17 cellular contexts compared by ENCODE assay signal in the genomic region with DNA sequence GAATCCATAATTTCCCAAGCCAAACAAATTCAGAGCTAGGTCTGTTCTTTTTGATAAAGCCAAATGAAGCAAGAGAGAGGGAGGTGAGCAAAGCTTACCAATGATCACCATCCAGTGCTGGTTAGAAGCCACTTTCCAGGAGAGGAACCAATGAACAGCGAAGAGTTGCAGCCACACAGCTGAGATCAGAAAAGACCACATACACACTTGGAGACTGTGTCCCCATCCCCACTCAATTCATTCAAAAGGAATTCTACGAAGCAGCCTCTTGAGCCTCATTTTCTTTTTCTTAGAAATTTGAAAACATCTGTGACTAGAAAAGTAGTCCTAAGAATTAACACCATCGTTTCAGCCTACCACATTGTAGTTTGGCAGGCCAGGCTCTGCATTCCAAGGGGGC. TPM values are rescaled to one million over a fixed set of nuclear protein-coding genes. Genes with fewer than 3 reads are reported as not detected.
"Had no signal": no experiment of that assay in that cellular context is flagged by ENCODE, and none has a peak within 500 bp of the region (broad histone marks: within the 10 kb centered on the region; RNA-seq: fewer than 3 reads in every experiment).

No MANE protein-coding gene starts in this region.

- H3K9me3 ChIP-seq: ascending aorta, psoas muscle, thoracic aorta had no signal

- ATAC-seq: effector memory CD8-positive, alpha-beta T cell; foreskin keratinocyte; psoas muscle; sciatic nerve; stimulated activated naive CD8-positive, alpha-beta T cell treated with anti-CD3 and anti-CD28 coated beads, Interleukin-15, amount 100 ng/mL, for 72 hours had no signal

- H3K27me3 Mint-ChIP-seq: activated B cell treated with CpG ODN at 0.5 μM for 24 hours; activated CD4-positive, alpha-beta T cell treated with anti-CD3 and anti-CD28 coated beads, Interleukin-2, amount 10 ng/mL, durations not matched to agents 7 days and 5 days; stimulated activated naive CD8-positive, alpha-beta T cell treated with anti-CD3 and anti-CD28 coated beads, Interleukin-15, amount 100 ng/mL, for 72 hours had no signal

- H3K27ac Mint-ChIP-seq: activated B cell treated with CpG ODN at 0.5 μM for 24 hours; activated CD4-positive, alpha-beta T cell treated with anti-CD3 and anti-CD28 coated beads, Interleukin-2, amount 10 ng/mL, durations not matched to agents 7 days and 5 days; nephron; T-helper 1 cell treated with Interleukin-12 subunit alpha and Interleukin-12 subunit beta and Interleukin-4 antibody, amounts not matched to agents 30 μg/mL and 1 μg/mL, for 36 hours had no signal

- H3K4me3 ChIP-seq: ascending aorta, psoas muscle, thoracic aorta had no signal

- H3K27ac ChIP-seq: ascending aorta, foreskin keratinocyte, psoas muscle, thoracic aorta had no signal

- H3K4me1 ChIP-seq: ascending aorta had no signal

- DNase-seq: activated B cell treated with CpG ODN at 0.5 μM for 24 hours; activated CD4-positive, alpha-beta T cell treated with anti-CD3 and anti-CD28 coated beads, Interleukin-2, amount 10 ng/mL, durations not matched to agents 7 days and 5 days; activated gamma-delta T cell; dermis blood vessel endothelial cell; effector memory CD8-positive, alpha-beta T cell; foreskin keratinocyte; kidney glomerular epithelial cell; psoas muscle; stimulated activated naive CD8-positive, alpha-beta T cell treated with anti-CD3 and anti-CD28 coated beads, Interleukin-15, amount 100 ng/mL, for 72 hours had no signal

- H3K27me3 ChIP-seq: ascending aorta had no signal

- H3K9me3 Mint-ChIP-seq: activated B cell treated with CpG ODN at 0.5 μM for 24 hours; activated CD4-positive, alpha-beta T cell treated with anti-CD3 and anti-CD28 coated beads, Interleukin-2, amount 10 ng/mL, durations not matched to agents 7 days and 5 days; effector memory CD8-positive, alpha-beta T cell; nephron; stimulated activated naive CD8-positive, alpha-beta T cell treated with anti-CD3 and anti-CD28 coated beads, Interleukin-15, amount 100 ng/mL, for 72 hours; T-helper 1 cell treated with Interleukin-12 subunit alpha and Interleukin-12 subunit beta and Interleukin-4 antibody, amounts not matched to agents 30 μg/mL and 1 μg/mL, for 36 hours had no signal

- H3K4me3 Mint-ChIP-seq: activated B cell treated with CpG ODN at 0.5 μM for 24 hours; activated CD4-positive, alpha-beta T cell treated with anti-CD3 and anti-CD28 coated beads, Interleukin-2, amount 10 ng/mL, durations not matched to agents 7 days and 5 days; effector memory CD8-positive, alpha-beta T cell; nephron; stimulated activated naive CD8-positive, alpha-beta T cell treated with anti-CD3 and anti-CD28 coated beads, Interleukin-15, amount 100 ng/mL, for 72 hours; T-helper 1 cell treated with Interleukin-12 subunit alpha and Interleukin-12 subunit beta and Interleukin-4 antibody, amounts not matched to agents 30 μg/mL and 1 μg/mL, for 36 hours had no signal

RNA-seq across cellular contexts. Expression of gene CHRNB2, which starts 18.2 kb away (rescaled TPM):
- total RNA-seq: activated B cell treated with CpG ODN at 0.5 μM for 24 hours; activated CD4-positive, alpha-beta T cell treated with anti-CD3 and anti-CD28 coated beads, Interleukin-2, amount 10 ng/mL, durations not matched to agents 7 days and 5 days; ascending aorta; bronchial epithelial cell; mesenteric fat pad; thoracic aorta had no signal

RNA-seq across cellular contexts. Expression of gene SHE, which starts 47.2 kb away (rescaled TPM):
- total RNA-seq: activated CD4-positive, alpha-beta T cell treated with anti-CD3 and anti-CD28 coated beads, Interleukin-2, amount 10 ng/mL, durations not matched to agents 7 days and 5 days; activated CD8-positive, alpha-beta memory T cell treated with anti-CD3 and anti-CD28 coated beads for 36 hours; bronchial epithelial cell; foreskin keratinocyte had no signal
- polyA plus RNA-seq: foreskin keratinocyte had no signal

RNA-seq across cellular contexts. Expression of gene TDRD10, which starts 47.4 kb away (rescaled TPM):
- total RNA-seq: activated B cell treated with CpG ODN at 0.5 μM for 24 hours; activated CD4-positive, alpha-beta T cell treated with anti-CD3 and anti-CD28 coated beads, Interleukin-2, amount 10 ng/mL, durations not matched to agents 7 days and 5 days; activated CD8-positive, alpha-beta memory T cell treated with anti-CD3 and anti-CD28 coated beads for 36 hours; foreskin keratinocyte had no signal
- polyA plus RNA-seq: foreskin keratinocyte had no signal
